In genomic region chr16:53061256-53061655, GRCh38 we compare ENCODE assay signal across 10 cellular contexts. TPM values are rescaled to one million over a fixed set of nuclear protein-coding genes. Genes with fewer than 3 reads are reported as not detected.
A peak's percentile ranks its signal among the peaks of the same experiment; 100 is the strongest.
DNase-seq lines count a peak whose midpoint lies in the region; ATAC-seq and TF ChIP-seq lines count a peak whose summit lies in the region.
"Had no signal": no experiment of that assay in that cellular context is flagged by ENCODE, and none has a peak within 500 bp of the region (broad histone marks: within the 10 kb centered on the region; RNA-seq: fewer than 3 reads in every experiment).

No MANE protein-coding gene starts in this region.

- no peak overlapping the region for H3K4me3 Mint-ChIP-seq in activated CD8-positive, alpha-beta T cell treated with anti-CD3 and anti-CD28 coated beads, Interleukin-2, amount 10 ng/mL, durations not matched to agents 7 days and 5 days
- no peak overlapping the region for H3K4me3 Mint-ChIP-seq in activated CD8-positive, alpha-beta T cell treated with anti-CD3 and anti-CD28 coated beads for 36 hours
- H3K4me3 Mint-ChIP-seq: WTC11 had no signal

- H3K4me1 ChIP-seq in gastrocnemius medialis (peaks cover 45 to 52% of the 10 kb centered on the region in 2 donors), neuronal stem cell (ENCODE audit: control insufficient read depth in 2 of 2, insufficient read depth in 1 of 2, low read depth in 1 of 2, low read length in 2 of 2) (peaks cover 2 to 9% of the 10 kb centered on the region in 2 donors)

- H3K27me3 ChIP-seq in gastrocnemius medialis (no peaks in the 10 kb centered on the region), neuronal stem cell (ENCODE audit: control insufficient read depth in 3 of 3, insufficient read depth in 3 of 3, low read depth in 1 of 3, low read length in 3 of 3) (no peaks in the 10 kb centered on the region)

- no peak overlapping the region for H3K4ac ChIP-seq in neuronal stem cell (ENCODE audit: low read length)

- no peak overlapping the region for H2AK5ac ChIP-seq in neuronal stem cell (ENCODE audit: low read depth, low read length)

- H3K36me3 ChIP-seq in gastrocnemius medialis (no peaks in the 10 kb centered on the region), neuronal stem cell (replicated peaks in 1 of 2; ENCODE audit: control insufficient read depth in 2 of 2, insufficient read depth in 2 of 2, low read length in 2 of 2) (peaks cover 0 to 3% of the 10 kb centered on the region in 2 donors)

- H3K23ac ChIP-seq in neuronal stem cell (ENCODE audit: low read depth, low read length, poor library complexity): no peak overlapping the region

- TF ChIP-seq POLR2A in gastrocnemius medialis (IDR thresholded peaks at IDR 0.05): no peak

- POLR2A ChIA-PET in activated CD8-positive, alpha-beta T cell treated with anti-CD3 and anti-CD28 coated beads, Interleukin-2, amount 10 ng/mL, durations not matched to agents 7 days and 5 days (lab: Charles Lee): no interaction called here
- POLR2A ChIA-PET in activated CD8-positive, alpha-beta T cell treated with anti-CD3 and anti-CD28 coated beads for 36 hours (lab: Charles Lee): no interaction called here

- no peak overlapping the region for H4K91ac ChIP-seq in neuronal stem cell (ENCODE audit: low read depth, low read length, poor library complexity)

- no peak overlapping the region for H2BK5ac ChIP-seq in neuronal stem cell (ENCODE audit: low read length)

- no peak overlapping the region for H2BK12ac ChIP-seq in neuronal stem cell (ENCODE audit: low read length)

- intact Hi-C loops in activated CD8-positive, alpha-beta T cell treated with anti-CD3 and anti-CD28 coated beads for 36 hours (cut with micrococcal nuclease): no loop called here
- intact Hi-C loops in gastrocnemius medialis (cut with DNase I; ENCODE audit: low total_unique reads): no loop called here

- no peak overlapping the region for H3K18ac ChIP-seq in neuronal stem cell (ENCODE audit: low read length)

- peaks cover 8% of the 10 kb centered on the region for H3K36me3 Mint-ChIP-seq in activated CD8-positive, alpha-beta T cell treated with anti-CD3 and anti-CD28 coated beads, Interleukin-2, amount 10 ng/mL, durations not matched to agents 7 days and 5 days (ENCODE audit: low read depth)
- peaks cover 2% of the 10 kb centered on the region for H3K36me3 Mint-ChIP-seq in activated CD8-positive, alpha-beta T cell treated with anti-CD3 and anti-CD28 coated beads for 36 hours (ENCODE audit: low read depth)
- H3K36me3 Mint-ChIP-seq: WTC11 had no signal

- peak overlapping the region; percentile 79 for H3K27ac Mint-ChIP-seq in activated CD8-positive, alpha-beta T cell treated with anti-CD3 and anti-CD28 coated beads, Interleukin-2, amount 10 ng/mL, durations not matched to agents 7 days and 5 days
- H3K27ac Mint-ChIP-seq in activated CD8-positive, alpha-beta T cell treated with anti-CD3 and anti-CD28 coated beads for 36 hours: no peak overlapping the region
- H3K27ac Mint-ChIP-seq: WTC11 had no signal

- H3K9me3 ChIP-seq in gastrocnemius medialis (no peaks in the 10 kb centered on the region), neuronal stem cell (replicated peaks in 1 of 2; ENCODE audit: control insufficient read depth in 2 of 2, insufficient read depth in 1 of 2, low read depth in 1 of 2, low read length in 2 of 2) (no peaks in the 10 kb centered on the region)

- no peak overlapping the region for H3K4me2 ChIP-seq in neuronal stem cell (ENCODE audit: insufficient read depth, low read length, poor library complexity, severe bottlenecking)

- H4K8ac ChIP-seq in neuronal stem cell (ENCODE audit: low read depth, low read length): no peak overlapping the region

- TF ChIP-seq CTCF in activated CD8-positive, alpha-beta T cell treated with anti-CD3 and anti-CD28 coated beads for 36 hours (IDR thresholded peaks at IDR 0.05): no peak
- TF ChIP-seq CTCF in gastrocnemius medialis (IDR thresholded peaks at IDR 0.05 in 4 of 5, conservative IDR thresholded peaks at IDR 0.05 in 1 of 5): no peak

- no peak overlapping the region for H2BK15ac ChIP-seq in neuronal stem cell (ENCODE audit: low read length)

- WGBS in neuronal stem cell (ENCODE audit: extremely low coverage in 2 of 2, insufficient read length in 2 of 2, insufficient replicate concordance in 1 of 2), 2 donors: no CpG with 5 or more reads among the region's 5 CpGs

- in situ Hi-C loops in gastrocnemius medialis (cut with MboI; ENCODE audit: low sequenced_read_pairs in 4 of 4): loop anchor here in 2 of 4 donors (25.0 kb wide), 1 partner anchor 101 kb away; no protein-coding TSS in a partner anchor

- ATAC-seq in activated CD8-positive, alpha-beta T cell treated with anti-CD3 and anti-CD28 coated beads, Interleukin-2, amount 10 ng/mL, durations not matched to agents 7 days and 5 days: no peak
- no peak for ATAC-seq in activated CD8-positive, alpha-beta T cell treated with anti-CD3 and anti-CD28 coated beads for 36 hours
- ATAC-seq in GM21737 (IDR thresholded peaks at IDR 0.05; ENCODE audit: unreplicated experiment) (peak; percentile 21), HG03575 (IDR thresholded peaks at IDR 0.05; ENCODE audit: extremely low read depth, insufficient number of reproducible peaks, low FRiP score, unreplicated experiment) (peak; percentile 6), gastrocnemius medialis (no peak)
- ATAC-seq: WTC11 had no signal

- peaks cover 63% of the 10 kb centered on the region for H3K4me1 Mint-ChIP-seq in activated CD8-positive, alpha-beta T cell treated with anti-CD3 and anti-CD28 coated beads, Interleukin-2, amount 10 ng/mL, durations not matched to agents 7 days and 5 days (ENCODE audit: low read depth)
- H3K4me1 Mint-ChIP-seq in activated CD8-positive, alpha-beta T cell treated with anti-CD3 and anti-CD28 coated beads for 36 hours (ENCODE audit: low read depth): peaks cover 38% of the 10 kb centered on the region

- no peak overlapping the region for H3K4me3 ChIP-seq in gastrocnemius medialis
- H3K4me3 ChIP-seq in neuronal stem cell (ENCODE audit: low read length in 2 of 2): no peak overlapping the region

- H3K27ac ChIP-seq in gastrocnemius medialis (peak overlapping the region in 3 of 4 donors; percentile 33 to 59 (median 44)), neuronal stem cell (replicated peaks; ENCODE audit: low read length) (no peak overlapping the region)

- no peak overlapping the region for H2AFZ ChIP-seq in neuronal stem cell (ENCODE audit: low read length)

- no peak overlapping the region for H2BK120ac ChIP-seq in neuronal stem cell (ENCODE audit: low read depth, low read length)

- no peaks in the 10 kb centered on the region for H3K79me1 ChIP-seq in neuronal stem cell (ENCODE audit: low read depth, low read length)

- H3K14ac ChIP-seq in neuronal stem cell (ENCODE audit: low read length): no peak overlapping the region

- H3K9ac ChIP-seq in neuronal stem cell (ENCODE audit: low read depth, low read length, poor library complexity): no peak overlapping the region

- H3K9me3 Mint-ChIP-seq in activated CD8-positive, alpha-beta T cell treated with anti-CD3 and anti-CD28 coated beads, Interleukin-2, amount 10 ng/mL, durations not matched to agents 7 days and 5 days (ENCODE audit: insufficient read depth): no peaks in the 10 kb centered on the region
- no peaks in the 10 kb centered on the region for H3K9me3 Mint-ChIP-seq in activated CD8-positive, alpha-beta T cell treated with anti-CD3 and anti-CD28 coated beads for 36 hours
- H3K9me3 Mint-ChIP-seq: WTC11 had no signal

- H3K27me3 Mint-ChIP-seq in activated CD8-positive, alpha-beta T cell treated with anti-CD3 and anti-CD28 coated beads, Interleukin-2, amount 10 ng/mL, durations not matched to agents 7 days and 5 days (ENCODE audit: low read depth): no peaks in the 10 kb centered on the region
- H3K27me3 Mint-ChIP-seq in activated CD8-positive, alpha-beta T cell treated with anti-CD3 and anti-CD28 coated beads for 36 hours: no peaks in the 10 kb centered on the region

- DNase-seq in activated CD8-positive, alpha-beta T cell treated with anti-CD3 and anti-CD28 coated beads, Interleukin-2, amount 10 ng/mL, durations not matched to agents 7 days and 5 days: no peak
- no peak for DNase-seq in activated CD8-positive, alpha-beta T cell treated with anti-CD3 and anti-CD28 coated beads for 36 hours
- no peak for DNase-seq in gastrocnemius medialis
- no peak for DNase-seq in GM19238 (ENCODE audit: insufficient read length, low spot score)
- no peak for DNase-seq in neuronal stem cell (ENCODE audit: low spot score)
- no peak for DNase-seq in NCI-H82 (lab: John Stamatoyannopoulos, UW)
- DNase-seq: occipital lobe had no signal

- CTCF ChIA-PET in activated CD8-positive, alpha-beta T cell treated with anti-CD3 and anti-CD28 coated beads, Interleukin-2, amount 10 ng/mL, durations not matched to agents 7 days and 5 days (lab: Charles Lee): interaction anchor here (0.8 to 1.5 kb wide), 3 partner anchors 38 to 98 kb away, joined by 3 to 5 read pairs (median 5); no protein-coding TSS in a partner anchor
- CTCF ChIA-PET in activated CD8-positive, alpha-beta T cell treated with anti-CD3 and anti-CD28 coated beads for 36 hours (lab: Charles Lee): interaction anchor here (0.9 to 1.8 kb wide), 4 partner anchors 10 to 98 kb away, joined by 3 to 5 read pairs (median 4); no protein-coding TSS in a partner anchor

RNA-seq across cellular contexts. Expression of gene CHD9, which starts 6.5 kb away (rescaled TPM):
- total RNA-seq in activated CD8-positive, alpha-beta T cell treated with anti-CD3 and anti-CD28 coated beads, Interleukin-2, amount 10 ng/mL, durations not matched to agents 7 days and 5 days: 10 to 100 TPM; 23.5 to 32.1 TPM
- 10 to 100 TPM; 13.8 to 16.3 TPM for total RNA-seq in activated CD8-positive, alpha-beta T cell treated with anti-CD3 and anti-CD28 coated beads for 36 hours
- total RNA-seq in gastrocnemius medialis: 10 to 100 TPM; 24.5 to 84.0 (median 48.2) TPM
- polyA plus RNA-seq in neuronal stem cell (2013, experiment 1 of 2): 40.5 TPM
- 38.6 TPM for polyA plus RNA-seq in neuronal stem cell (2013, experiment 2 of 2)

RNA-seq across cellular contexts. Expression of gene CHD9NB, which starts 8.6 kb away (rescaled TPM):
- under 1 TPM; 0.23 to 0.26 TPM for total RNA-seq in activated CD8-positive, alpha-beta T cell treated with anti-CD3 and anti-CD28 coated beads, Interleukin-2, amount 10 ng/mL, durations not matched to agents 7 days and 5 days
- total RNA-seq in activated CD8-positive, alpha-beta T cell treated with anti-CD3 and anti-CD28 coated beads for 36 hours: under 1 TPM in 1 of 2 experiments, not detected in 1; 0.16 TPM
- under 1 TPM in 2 of 4 donors, not detected in 2; 0.13 to 0.72 TPM for total RNA-seq in gastrocnemius medialis
- polyA plus RNA-seq in neuronal stem cell (2013, experiment 1 of 2): 4.2 TPM
- 4.1 TPM for polyA plus RNA-seq in neuronal stem cell (2013, experiment 2 of 2)

Comparison
In these comparisons a context has a peak if more than half of its experiments do, and no peak if none do; other contexts are left out.
1. ATAC-seq: peak in GM21737 (single experiment) and HG03575 (single experiment); none in activated CD8-positive, alpha-beta T cell treated with anti-CD3 and anti-CD28 coated beads, Interleukin-2, amount 10 ng/mL, durations not matched to agents 7 days and 5 days (single experiment), activated CD8-positive, alpha-beta T cell treated with anti-CD3 and anti-CD28 coated beads for 36 hours (single experiment) and gastrocnemius medialis (0 of 2).